In the genomic region with DNA sequence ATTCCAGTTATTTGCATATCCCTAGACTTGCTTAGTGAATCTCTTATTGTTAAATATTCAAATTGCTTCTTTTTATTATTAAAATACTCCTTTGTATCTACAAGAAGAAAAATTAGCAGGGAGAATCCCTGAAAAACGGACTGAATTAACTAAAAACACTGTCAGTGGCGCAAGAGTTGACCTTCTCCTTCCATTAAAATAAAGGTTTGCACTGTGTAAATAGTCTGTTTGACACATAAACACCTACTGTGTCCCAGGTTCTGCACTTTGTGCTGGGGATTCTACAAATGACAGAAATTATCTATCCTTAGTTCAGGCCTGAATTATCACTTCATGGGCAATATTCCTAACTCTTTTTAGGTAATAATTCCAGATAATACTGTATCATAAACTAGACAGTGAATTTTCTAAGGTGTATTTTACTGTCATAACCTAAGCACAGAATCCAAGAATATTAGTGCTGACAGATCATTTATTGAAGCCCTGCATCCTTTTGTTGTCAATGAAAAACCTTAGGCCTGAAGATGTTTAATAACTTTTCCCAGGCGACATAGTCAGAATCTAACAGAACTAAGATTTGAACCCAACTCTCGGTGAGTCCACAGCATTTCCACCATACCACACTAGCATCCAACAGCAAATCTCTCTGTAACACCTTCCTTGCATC, we compare ENCODE assay signal across 1 cellular context.
TF ChIP-seq lines count a peak whose summit lies in the region.

No MANE protein-coding gene starts in this region.

TF ChIP-seq in HepG2, 621 proteins besides CTCF, POLR2A, EP300 and RAD21 (continued from another document and continues in another):
- TF ChIP-seq, protein P1, sequence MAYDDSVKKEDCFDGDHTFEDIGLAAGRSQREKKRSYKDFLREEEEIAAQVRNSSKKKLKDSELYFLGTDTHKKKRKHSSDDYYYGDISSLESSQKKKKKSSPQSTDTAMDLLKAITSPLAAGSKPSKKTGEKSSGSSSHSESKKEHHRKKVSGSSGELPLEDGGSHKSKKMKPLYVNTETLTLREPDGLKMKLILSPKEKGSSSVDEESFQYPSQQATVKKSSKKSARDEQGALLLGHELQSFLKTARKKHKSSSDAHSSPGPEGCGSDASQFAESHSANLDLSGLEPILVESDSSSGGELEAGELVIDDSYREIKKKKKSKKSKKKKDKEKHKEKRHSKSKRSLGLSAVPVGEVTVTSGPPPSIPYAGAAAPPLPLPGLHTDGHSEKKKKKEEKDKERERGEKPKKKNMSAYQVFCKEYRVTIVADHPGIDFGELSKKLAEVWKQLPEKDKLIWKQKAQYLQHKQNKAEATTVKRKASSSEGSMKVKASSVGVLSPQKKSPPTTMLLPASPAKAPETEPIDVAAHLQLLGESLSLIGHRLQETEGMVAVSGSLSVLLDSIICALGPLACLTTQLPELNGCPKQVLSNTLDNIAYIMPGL (CRISPR knock-in tag; IDR thresholded peaks at IDR 0.05; ENCODE audit: borderline replicate concordance in 1 of 2, low read depth in 1 of 2) = no peak
- no peak for TF ChIP-seq WIZ (CRISPR knock-in tag; IDR thresholded peaks at IDR 0.05)
- TF ChIP-seq PHB2 (IDR thresholded peaks at IDR 0.05; ENCODE audit: partially characterized antibody) = no peak
- TF ChIP-seq HNRNPUL1 (IDR thresholded peaks at IDR 0.05; ENCODE audit: low read depth, low read length) = no peak
- TF ChIP-seq SOX5 (CRISPR knock-in tag; IDR thresholded peaks at IDR 0.05; ENCODE audit: borderline replicate concordance) = peak; percentile 75
- TF ChIP-seq, protein P2, sequence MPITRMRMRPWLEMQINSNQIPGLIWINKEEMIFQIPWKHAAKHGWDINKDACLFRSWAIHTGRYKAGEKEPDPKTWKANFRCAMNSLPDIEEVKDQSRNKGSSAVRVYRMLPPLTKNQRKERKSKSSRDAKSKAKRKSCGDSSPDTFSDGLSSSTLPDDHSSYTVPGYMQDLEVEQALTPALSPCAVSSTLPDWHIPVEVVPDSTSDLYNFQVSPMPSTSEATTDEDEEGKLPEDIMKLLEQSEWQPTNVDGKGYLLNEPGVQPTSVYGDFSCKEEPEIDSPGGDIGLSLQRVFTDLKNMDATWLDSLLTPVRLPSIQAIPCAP (CRISPR knock-in tag; IDR thresholded peaks at IDR 0.05; ENCODE audit: low read depth) = no peak
- TF ChIP-seq RFX3 (CRISPR knock-in tag; IDR thresholded peaks at IDR 0.05) = no peak
- TF ChIP-seq, protein P3, sequence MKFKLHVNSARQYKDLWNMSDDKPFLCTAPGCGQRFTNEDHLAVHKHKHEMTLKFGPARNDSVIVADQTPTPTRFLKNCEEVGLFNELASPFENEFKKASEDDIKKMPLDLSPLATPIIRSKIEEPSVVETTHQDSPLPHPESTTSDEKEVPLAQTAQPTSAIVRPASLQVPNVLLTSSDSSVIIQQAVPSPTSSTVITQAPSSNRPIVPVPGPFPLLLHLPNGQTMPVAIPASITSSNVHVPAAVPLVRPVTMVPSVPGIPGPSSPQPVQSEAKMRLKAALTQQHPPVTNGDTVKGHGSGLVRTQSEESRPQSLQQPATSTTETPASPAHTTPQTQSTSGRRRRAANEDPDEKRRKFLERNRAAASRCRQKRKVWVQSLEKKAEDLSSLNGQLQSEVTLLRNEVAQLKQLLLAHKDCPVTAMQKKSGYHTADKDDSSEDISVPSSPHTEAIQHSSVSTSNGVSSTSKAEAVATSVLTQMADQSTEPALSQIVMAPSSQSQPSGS (CRISPR knock-in tag; IDR thresholded peaks at IDR 0.05) = no peak
- peak; percentile 69; the same call in 1 of the 2 replicates for TF ChIP-seq FOXO1 (CRISPR knock-in tag; IDR thresholded peaks at IDR 0.05)
- TF ChIP-seq ZNF501 (CRISPR knock-in tag; IDR thresholded peaks at IDR 0.05) = no peak
- TF ChIP-seq ZNF543 (CRISPR knock-in tag; IDR thresholded peaks at IDR 0.05) = no peak
- TF ChIP-seq DR1 (CRISPR knock-in tag; IDR thresholded peaks at IDR 0.05) = no peak
- no peak for TF ChIP-seq GATAD1 (CRISPR knock-in tag; IDR thresholded peaks at IDR 0.05)
- TF ChIP-seq NCOA2 (CRISPR knock-in tag; IDR thresholded peaks at IDR 0.05) = no peak
- no peak for TF ChIP-seq GPN1 (CRISPR knock-in tag; IDR thresholded peaks at IDR 0.05; ENCODE audit: borderline replicate concordance)
- TF ChIP-seq, protein P4, sequence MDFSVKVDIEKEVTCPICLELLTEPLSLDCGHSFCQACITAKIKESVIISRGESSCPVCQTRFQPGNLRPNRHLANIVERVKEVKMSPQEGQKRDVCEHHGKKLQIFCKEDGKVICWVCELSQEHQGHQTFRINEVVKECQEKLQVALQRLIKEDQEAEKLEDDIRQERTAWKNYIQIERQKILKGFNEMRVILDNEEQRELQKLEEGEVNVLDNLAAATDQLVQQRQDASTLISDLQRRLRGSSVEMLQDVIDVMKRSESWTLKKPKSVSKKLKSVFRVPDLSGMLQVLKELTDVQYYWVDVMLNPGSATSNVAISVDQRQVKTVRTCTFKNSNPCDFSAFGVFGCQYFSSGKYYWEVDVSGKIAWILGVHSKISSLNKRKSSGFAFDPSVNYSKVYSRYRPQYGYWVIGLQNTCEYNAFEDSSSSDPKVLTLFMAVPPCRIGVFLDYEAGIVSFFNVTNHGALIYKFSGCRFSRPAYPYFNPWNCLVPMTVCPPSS (IDR thresholded peaks at IDR 0.05) = no peak
- TF ChIP-seq HOXA5 (CRISPR knock-in tag; IDR thresholded peaks at IDR 0.05) = no peak
- no peak for TF ChIP-seq ZNF772 (CRISPR knock-in tag; IDR thresholded peaks at IDR 0.05)
- no peak for TF ChIP-seq ZNF781 (CRISPR knock-in tag; IDR thresholded peaks at IDR 0.05; ENCODE audit: borderline replicate concordance, not compliant biosample characterization)
- TF ChIP-seq, protein P5, sequence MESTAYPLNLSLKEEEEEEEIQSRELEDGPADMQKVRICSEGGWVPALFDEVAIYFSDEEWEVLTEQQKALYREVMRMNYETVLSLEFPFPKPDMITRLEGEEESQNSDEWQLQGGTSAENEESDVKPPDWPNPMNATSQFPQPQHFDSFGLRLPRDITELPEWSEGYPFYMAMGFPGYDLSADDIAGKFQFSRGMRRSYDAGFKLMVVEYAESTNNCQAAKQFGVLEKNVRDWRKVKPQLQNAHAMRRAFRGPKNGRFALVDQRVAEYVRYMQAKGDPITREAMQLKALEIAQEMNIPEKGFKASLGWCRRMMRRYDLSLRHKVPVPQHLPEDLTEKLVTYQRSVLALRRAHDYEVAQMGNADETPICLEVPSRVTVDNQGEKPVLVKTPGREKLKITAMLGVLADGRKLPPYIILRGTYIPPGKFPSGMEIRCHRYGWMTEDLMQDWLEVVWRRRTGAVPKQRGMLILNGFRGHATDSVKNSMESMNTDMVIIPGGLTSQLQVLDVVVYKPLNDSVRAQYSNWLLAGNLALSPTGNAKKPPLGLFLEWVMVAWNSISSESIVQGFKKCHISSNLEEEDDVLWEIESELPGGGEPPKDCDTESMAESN (CRISPR knock-in tag; conservative IDR thresholded peaks at IDR 0.05) = no peak
- TF ChIP-seq HES4 (CRISPR knock-in tag; IDR thresholded peaks at IDR 0.05; ENCODE audit: borderline replicate concordance) = no peak
- TF ChIP-seq, protein P6, sequence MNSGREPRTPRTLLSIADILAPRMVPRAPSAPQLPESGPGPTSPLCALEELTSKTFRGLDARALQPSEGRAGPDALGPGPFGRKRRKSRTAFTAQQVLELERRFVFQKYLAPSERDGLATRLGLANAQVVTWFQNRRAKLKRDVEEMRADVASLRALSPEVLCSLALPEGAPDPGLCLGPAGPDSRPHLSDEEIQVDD (CRISPR knock-in tag; IDR thresholded peaks at IDR 0.05; ENCODE audit: borderline replicate concordance) = no peak
- TF ChIP-seq, protein P7, sequence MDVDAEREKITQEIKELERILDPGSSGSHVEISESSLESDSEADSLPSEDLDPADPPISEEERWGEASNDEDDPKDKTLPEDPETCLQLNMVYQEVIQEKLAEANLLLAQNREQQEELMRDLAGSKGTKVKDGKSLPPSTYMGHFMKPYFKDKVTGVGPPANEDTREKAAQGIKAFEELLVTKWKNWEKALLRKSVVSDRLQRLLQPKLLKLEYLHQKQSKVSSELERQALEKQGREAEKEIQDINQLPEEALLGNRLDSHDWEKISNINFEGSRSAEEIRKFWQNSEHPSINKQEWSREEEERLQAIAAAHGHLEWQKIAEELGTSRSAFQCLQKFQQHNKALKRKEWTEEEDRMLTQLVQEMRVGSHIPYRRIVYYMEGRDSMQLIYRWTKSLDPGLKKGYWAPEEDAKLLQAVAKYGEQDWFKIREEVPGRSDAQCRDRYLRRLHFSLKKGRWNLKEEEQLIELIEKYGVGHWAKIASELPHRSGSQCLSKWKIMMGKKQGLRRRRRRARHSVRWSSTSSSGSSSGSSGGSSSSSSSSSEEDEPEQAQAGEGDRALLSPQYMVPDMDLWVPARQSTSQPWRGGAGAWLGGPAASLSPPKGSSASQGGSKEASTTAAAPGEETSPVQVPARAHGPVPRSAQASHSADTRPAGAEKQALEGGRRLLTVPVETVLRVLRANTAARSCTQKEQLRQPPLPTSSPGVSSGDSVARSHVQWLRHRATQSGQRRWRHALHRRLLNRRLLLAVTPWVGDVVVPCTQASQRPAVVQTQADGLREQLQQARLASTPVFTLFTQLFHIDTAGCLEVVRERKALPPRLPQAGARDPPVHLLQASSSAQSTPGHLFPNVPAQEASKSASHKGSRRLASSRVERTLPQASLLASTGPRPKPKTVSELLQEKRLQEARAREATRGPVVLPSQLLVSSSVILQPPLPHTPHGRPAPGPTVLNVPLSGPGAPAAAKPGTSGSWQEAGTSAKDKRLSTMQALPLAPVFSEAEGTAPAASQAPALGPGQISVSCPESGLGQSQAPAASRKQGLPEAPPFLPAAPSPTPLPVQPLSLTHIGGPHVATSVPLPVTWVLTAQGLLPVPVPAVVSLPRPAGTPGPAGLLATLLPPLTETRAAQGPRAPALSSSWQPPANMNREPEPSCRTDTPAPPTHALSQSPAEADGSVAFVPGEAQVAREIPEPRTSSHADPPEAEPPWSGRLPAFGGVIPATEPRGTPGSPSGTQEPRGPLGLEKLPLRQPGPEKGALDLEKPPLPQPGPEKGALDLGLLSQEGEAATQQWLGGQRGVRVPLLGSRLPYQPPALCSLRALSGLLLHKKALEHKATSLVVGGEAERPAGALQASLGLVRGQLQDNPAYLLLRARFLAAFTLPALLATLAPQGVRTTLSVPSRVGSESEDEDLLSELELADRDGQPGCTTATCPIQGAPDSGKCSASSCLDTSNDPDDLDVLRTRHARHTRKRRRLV (CRISPR knock-in tag; IDR thresholded peaks at IDR 0.05) = no peak
- no peak for TF ChIP-seq ZNF235 (CRISPR knock-in tag; IDR thresholded peaks at IDR 0.05; ENCODE audit: borderline replicate concordance)
- TF ChIP-seq, protein P8, sequence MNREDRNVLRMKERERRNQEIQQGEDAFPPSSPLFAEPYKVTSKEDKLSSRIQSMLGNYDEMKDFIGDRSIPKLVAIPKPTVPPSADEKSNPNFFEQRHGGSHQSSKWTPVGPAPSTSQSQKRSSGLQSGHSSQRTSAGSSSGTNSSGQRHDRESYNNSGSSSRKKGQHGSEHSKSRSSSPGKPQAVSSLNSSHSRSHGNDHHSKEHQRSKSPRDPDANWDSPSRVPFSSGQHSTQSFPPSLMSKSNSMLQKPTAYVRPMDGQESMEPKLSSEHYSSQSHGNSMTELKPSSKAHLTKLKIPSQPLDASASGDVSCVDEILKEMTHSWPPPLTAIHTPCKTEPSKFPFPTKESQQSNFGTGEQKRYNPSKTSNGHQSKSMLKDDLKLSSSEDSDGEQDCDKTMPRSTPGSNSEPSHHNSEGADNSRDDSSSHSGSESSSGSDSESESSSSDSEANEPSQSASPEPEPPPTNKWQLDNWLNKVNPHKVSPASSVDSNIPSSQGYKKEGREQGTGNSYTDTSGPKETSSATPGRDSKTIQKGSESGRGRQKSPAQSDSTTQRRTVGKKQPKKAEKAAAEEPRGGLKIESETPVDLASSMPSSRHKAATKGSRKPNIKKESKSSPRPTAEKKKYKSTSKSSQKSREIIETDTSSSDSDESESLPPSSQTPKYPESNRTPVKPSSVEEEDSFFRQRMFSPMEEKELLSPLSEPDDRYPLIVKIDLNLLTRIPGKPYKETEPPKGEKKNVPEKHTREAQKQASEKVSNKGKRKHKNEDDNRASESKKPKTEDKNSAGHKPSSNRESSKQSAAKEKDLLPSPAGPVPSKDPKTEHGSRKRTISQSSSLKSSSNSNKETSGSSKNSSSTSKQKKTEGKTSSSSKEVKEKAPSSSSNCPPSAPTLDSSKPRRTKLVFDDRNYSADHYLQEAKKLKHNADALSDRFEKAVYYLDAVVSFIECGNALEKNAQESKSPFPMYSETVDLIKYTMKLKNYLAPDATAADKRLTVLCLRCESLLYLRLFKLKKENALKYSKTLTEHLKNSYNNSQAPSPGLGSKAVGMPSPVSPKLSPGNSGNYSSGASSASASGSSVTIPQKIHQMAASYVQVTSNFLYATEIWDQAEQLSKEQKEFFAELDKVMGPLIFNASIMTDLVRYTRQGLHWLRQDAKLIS (CRISPR knock-in tag; IDR thresholded peaks at IDR 0.05) = no peak
- TF ChIP-seq ZNF7 (CRISPR knock-in tag; IDR thresholded peaks at IDR 0.05) = no peak
- TF ChIP-seq, protein P9, sequence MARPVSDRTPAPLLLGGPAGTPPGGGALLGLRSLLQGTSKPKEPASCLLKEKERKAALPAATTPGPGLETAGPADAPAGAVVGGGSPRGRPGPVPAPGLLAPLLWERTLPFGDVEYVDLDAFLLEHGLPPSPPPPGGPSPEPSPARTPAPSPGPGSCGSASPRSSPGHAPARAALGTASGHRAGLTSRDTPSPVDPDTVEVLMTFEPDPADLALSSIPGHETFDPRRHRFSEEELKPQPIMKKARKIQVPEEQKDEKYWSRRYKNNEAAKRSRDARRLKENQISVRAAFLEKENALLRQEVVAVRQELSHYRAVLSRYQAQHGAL (CRISPR knock-in tag; IDR thresholded peaks at IDR 0.05; ENCODE audit: not compliant biosample characterization) = no peak
- TF ChIP-seq, protein P10, sequence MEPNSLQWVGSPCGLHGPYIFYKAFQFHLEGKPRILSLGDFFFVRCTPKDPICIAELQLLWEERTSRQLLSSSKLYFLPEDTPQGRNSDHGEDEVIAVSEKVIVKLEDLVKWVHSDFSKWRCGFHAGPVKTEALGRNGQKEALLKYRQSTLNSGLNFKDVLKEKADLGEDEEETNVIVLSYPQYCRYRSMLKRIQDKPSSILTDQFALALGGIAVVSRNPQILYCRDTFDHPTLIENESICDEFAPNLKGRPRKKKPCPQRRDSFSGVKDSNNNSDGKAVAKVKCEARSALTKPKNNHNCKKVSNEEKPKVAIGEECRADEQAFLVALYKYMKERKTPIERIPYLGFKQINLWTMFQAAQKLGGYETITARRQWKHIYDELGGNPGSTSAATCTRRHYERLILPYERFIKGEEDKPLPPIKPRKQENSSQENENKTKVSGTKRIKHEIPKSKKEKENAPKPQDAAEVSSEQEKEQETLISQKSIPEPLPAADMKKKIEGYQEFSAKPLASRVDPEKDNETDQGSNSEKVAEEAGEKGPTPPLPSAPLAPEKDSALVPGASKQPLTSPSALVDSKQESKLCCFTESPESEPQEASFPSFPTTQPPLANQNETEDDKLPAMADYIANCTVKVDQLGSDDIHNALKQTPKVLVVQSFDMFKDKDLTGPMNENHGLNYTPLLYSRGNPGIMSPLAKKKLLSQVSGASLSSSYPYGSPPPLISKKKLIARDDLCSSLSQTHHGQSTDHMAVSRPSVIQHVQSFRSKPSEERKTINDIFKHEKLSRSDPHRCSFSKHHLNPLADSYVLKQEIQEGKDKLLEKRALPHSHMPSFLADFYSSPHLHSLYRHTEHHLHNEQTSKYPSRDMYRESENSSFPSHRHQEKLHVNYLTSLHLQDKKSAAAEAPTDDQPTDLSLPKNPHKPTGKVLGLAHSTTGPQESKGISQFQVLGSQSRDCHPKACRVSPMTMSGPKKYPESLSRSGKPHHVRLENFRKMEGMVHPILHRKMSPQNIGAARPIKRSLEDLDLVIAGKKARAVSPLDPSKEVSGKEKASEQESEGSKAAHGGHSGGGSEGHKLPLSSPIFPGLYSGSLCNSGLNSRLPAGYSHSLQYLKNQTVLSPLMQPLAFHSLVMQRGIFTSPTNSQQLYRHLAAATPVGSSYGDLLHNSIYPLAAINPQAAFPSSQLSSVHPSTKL (CRISPR knock-in tag; IDR thresholded peaks at IDR 0.05) = peak; percentile 84
- TF ChIP-seq MAFG (CRISPR knock-in tag; IDR thresholded peaks at IDR 0.05) = no peak
- TF ChIP-seq ERF (CRISPR knock-in tag; IDR thresholded peaks at IDR 0.05) = 0 out of 2 replicates have a peak, but pooled peaks have one; percentile 35
- TF ChIP-seq BHLHE40 (IDR thresholded peaks at IDR 0.05; ENCODE audit: low read length) = no peak
